Comparison of ENCODE assay signal across 15 cellular contexts in the genomic region with DNA sequence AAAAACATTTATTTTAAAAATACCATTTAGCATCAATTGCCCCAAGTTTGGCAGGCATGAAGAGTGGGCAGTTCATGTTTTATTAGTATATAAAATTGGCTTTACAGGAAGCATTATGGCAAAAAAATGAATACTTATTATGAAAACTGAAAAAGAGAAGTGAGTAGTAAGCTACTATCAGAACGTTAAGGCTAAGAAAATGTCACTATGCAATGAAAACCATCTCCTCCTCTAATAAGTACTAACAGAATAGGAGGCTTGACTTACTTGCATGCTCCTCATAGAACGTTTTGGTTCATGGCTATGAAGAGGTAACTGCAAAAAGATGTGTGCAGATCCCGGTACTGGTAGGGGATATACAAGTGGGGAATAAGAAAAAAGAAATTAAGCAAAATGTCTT. TPM values are rescaled to one million over a fixed set of nuclear protein-coding genes. Genes with fewer than 3 reads are reported as not detected.
DNase-seq lines count a peak whose midpoint lies in the region; ATAC-seq, FAIRE-seq and TF ChIP-seq lines count a peak whose summit lies in the region.
"Had no signal": no experiment of that assay in that cellular context is flagged by ENCODE, and none has a peak within 500 bp of the region (broad histone marks: within the 10 kb centered on the region; RNA-seq: fewer than 3 reads in every experiment).

No MANE protein-coding gene starts in this region.

- no peak for DNase-seq in Caco-2
- no peak for DNase-seq in OCI-M2 (lab: John Stamatoyannopoulos, UW; ENCODE audit: unreplicated experiment)
- DNase-seq in H54 (ENCODE audit: insufficient read length, low spot score) = no peak
- DNase-seq in AG08395 (ENCODE audit: low spot score) = no peak
- DNase-seq: body of pancreas; CD4-positive, alpha-beta T cell; NCI-H1436 treated with DMSO at 0.1 percent for 48 hours; NK-92 treated with Interleukin-12 subunit alpha and Interleukin-12 subunit beta, amount 100 ng/mL, for 24 hours; retina; T-cell had no signal

- POLR2A ChIA-PET in Caco-2 (lab: Charles Lee) = no interaction called here

- H3K4me1 ChIP-seq in OCI-LY3 (ENCODE audit: low read length) = peaks cover 83% of the 10 kb centered on the region
- no peaks in the 10 kb centered on the region for H3K4me1 ChIP-seq in Caco-2
- H3K4me1 ChIP-seq: body of pancreas had no signal

- no peaks in the 10 kb centered on the region for H3K27me3 Mint-ChIP-seq in Caco-2 (ENCODE audit: insufficient read depth, unreplicated experiment)
- H3K27me3 Mint-ChIP-seq: CD4-positive, alpha-beta T cell; T-cell had no signal

- H3K27ac Mint-ChIP-seq in Caco-2 (ENCODE audit: unreplicated experiment) = no peak overlapping the region
- H3K27ac Mint-ChIP-seq: CD4-positive, alpha-beta T cell; T-cell had no signal

- intact Hi-C loops in Caco-2 (cut with micrococcal nuclease; ENCODE audit: unreplicated experiment) = no loop called here

- peaks cover 4% of the 10 kb centered on the region for H3K79me2 ChIP-seq in OCI-LY3 (ENCODE audit: low read length)

- H2AFZ ChIP-seq in OCI-LY3 (ENCODE audit: low read depth, low read length) = no peak overlapping the region

- H3K4me1 Mint-ChIP-seq in Caco-2 (ENCODE audit: low read depth, unreplicated experiment) = no peaks in the 10 kb centered on the region

- no TSS peak for BruUV-seq in Caco-2 (replicated peaks; lab: Mats Ljungman, UMichigan)

- H3K9me3 ChIP-seq in OCI-LY3 (ENCODE audit: insufficient read depth, low read length) (peaks cover 14% of the 10 kb centered on the region; the same call in 1 of the 2 replicates), Caco-2 (no peaks in the 10 kb centered on the region)
- H3K9me3 ChIP-seq: body of pancreas, thoracic aorta had no signal

- peak overlapping the region; percentile 75 for H3K4me2 ChIP-seq in OCI-LY3 (ENCODE audit: low read length)

- H3K4me3 Mint-ChIP-seq in Caco-2 (ENCODE audit: unreplicated experiment) = no peak overlapping the region
- H3K4me3 Mint-ChIP-seq: CD4-positive, alpha-beta T cell; T-cell had no signal

- TF ChIP-seq POLR2A in H54 (IDR thresholded peaks at IDR 0.05; ENCODE audit: low read depth, low read length) = no peak

- ATAC-seq in GM18870 (IDR thresholded peaks at IDR 0.05; ENCODE audit: unreplicated experiment) (peak; percentile 63), GM21619 (IDR thresholded peaks at IDR 0.05; ENCODE audit: unreplicated experiment) (peak; percentile 54), HG03097 (IDR thresholded peaks at IDR 0.05; ENCODE audit: low FRiP score, unreplicated experiment) (peak; percentile 51)
- ATAC-seq: body of pancreas, T-cell had no signal

- peak overlapping the region; percentile 59 for H3K4me3 ChIP-seq in OCI-LY3 (ENCODE audit: low read length)
- H3K4me3 ChIP-seq in Caco-2 (ENCODE audit: low read depth, low read length) = no peak overlapping the region
- H3K4me3 ChIP-seq: body of pancreas, thoracic aorta had no signal

- H4K20me1 ChIP-seq in OCI-LY3 (ENCODE audit: insufficient read depth, low read length) = no peaks in the 10 kb centered on the region

- H3K9ac ChIP-seq in OCI-LY3 (ENCODE audit: low read length) = peak overlapping the region; percentile 80

- H3K27me3 ChIP-seq in OCI-LY3 (ENCODE audit: low read depth, low read length) (no peaks in the 10 kb centered on the region), Caco-2 (replicated peaks; ENCODE audit: control insufficient read depth, insufficient read depth, low read length) (no peaks in the 10 kb centered on the region)
- H3K27me3 ChIP-seq: body of pancreas had no signal

- H3K27ac ChIP-seq in OCI-LY3 (ENCODE audit: low read length) = peak overlapping the region; percentile 98
- H3K27ac ChIP-seq: body of pancreas, thoracic aorta had no signal

- H3K9me3 Mint-ChIP-seq in Caco-2 (ENCODE audit: unreplicated experiment) = no peaks in the 10 kb centered on the region
- H3K9me3 Mint-ChIP-seq: CD4-positive, alpha-beta T cell; T-cell had no signal

- peaks cover 36% of the 10 kb centered on the region for H3K36me3 ChIP-seq in OCI-LY3 (replicated peaks; ENCODE audit: low read depth, low read length)
- no peaks in the 10 kb centered on the region for H3K36me3 ChIP-seq in Caco-2 (ENCODE audit: control insufficient read depth, insufficient read depth, low read length)
- H3K36me3 ChIP-seq: thoracic aorta had no signal

- CTCF ChIA-PET in Caco-2 (lab: Charles Lee) = no interaction called here

- TF ChIP-seq CTCF in OCI-LY3 (IDR thresholded peaks at IDR 0.05; ENCODE audit: low read depth, low read length) (no peak), Caco-2 (IDR thresholded peaks at IDR 0.05; ENCODE audit: insufficient read depth in 1 of 2, low read depth in 1 of 2, low read length in 1 of 2, severe bottlenecking in 1 of 2, unreplicated experiment in 1 of 2) (no peak)

- FAIRE-seq in H54 (lab: Jason Lieb, UNC) = no peak

- no peaks in the 10 kb centered on the region for H3K36me3 Mint-ChIP-seq in Caco-2 (ENCODE audit: insufficient read depth, unreplicated experiment)

RNA-seq across cellular contexts. Expression of gene TICAM2, which starts 23.6 kb away (rescaled TPM):
- 0.91 TPM in 2 replicates for total RNA-seq in Caco-2 (2022)

RNA-seq across cellular contexts. Expression of gene FEM1C, which starts 34.1 kb away (rescaled TPM):
- 11.1 and 11.8 TPM in 2 replicates for total RNA-seq in Caco-2 (2022)

RNA-seq across cellular contexts. Expression of gene TMED7, which starts 47.2 kb away (rescaled TPM):
- total RNA-seq in Caco-2 (2022) = 71.5 and 73.9 TPM in 2 replicates
